In genomic region chr4:142480244-142480643, GRCh38 we compare ENCODE assay signal across 17 cellular contexts.
DNase-seq lines count a peak whose midpoint lies in the region; ATAC-seq and TF ChIP-seq lines count a peak whose summit lies in the region.
"Had no signal": no experiment of that assay in that cellular context is flagged by ENCODE, and none has a peak within 500 bp of the region (broad histone marks: within the 10 kb centered on the region; RNA-seq: fewer than 3 reads in every experiment).

No MANE protein-coding gene starts in this region.

- H3K36me3 Mint-ChIP-seq in Calu3 (ENCODE audit: insufficient read depth, unreplicated experiment): peaks cover 2% of the 10 kb centered on the region
- H3K36me3 Mint-ChIP-seq: memory B cell, natural killer cell had no signal

- H3K4me3 ChIP-seq in adipocyte (ENCODE audit: low read length) (no peak overlapping the region), foreskin fibroblast (ENCODE audit: low read depth in 1 of 2, low read length in 2 of 2) (no peak overlapping the region), psoas muscle (no peak overlapping the region)
- H3K4me3 ChIP-seq: spleen had no signal

- BruUV-seq in Calu3 (replicated peaks; lab: Mats Ljungman, UMichigan): no TSS peak

- CTCF ChIA-PET in Calu3 (lab: Charles Lee): interaction anchor here (0.7 kb wide), 1 partner anchor 15 kb away, joined by 4 read pairs; no protein-coding TSS in a partner anchor

- ATAC-seq in psoas muscle: no peak
- ATAC-seq: activated CD4-positive, CD25-positive, alpha-beta regulatory T cell treated with anti-CD3 and anti-CD28 coated beads, Interleukin-2, amount 50 U/mL, for 24 hours; activated T-helper 17 cell treated with anti-CD3 and anti-CD28 coated beads, Interleukin-2, amount 50 U/mL, for 72 hours; natural killer cell had no signal

- peak overlapping the region; percentile 77 for H3K27ac Mint-ChIP-seq in Calu3 (ENCODE audit: unreplicated experiment)
- H3K27ac Mint-ChIP-seq: activated T-helper 17 cell treated with anti-CD3 and anti-CD28 coated beads, Interleukin-2, amount 50 U/mL, for 72 hours; memory B cell; natural killer cell; T-helper 2 cell treated with Interferon-gamma antibody and Interleukin-4, amounts not matched to agents 5 μg/mL and 100 μg/mL, for 36 hours had no signal

- intact Hi-C loops in Calu3 (cut with micrococcal nuclease; ENCODE audit: unreplicated experiment) (no loop called here), psoas muscle (cut with DNase I) (no loop called here)

- no peak overlapping the region for H3K27ac ChIP-seq in psoas muscle
- H3K27ac ChIP-seq: spleen had no signal

- H3K9ac ChIP-seq in adipocyte (ENCODE audit: low read length): no peak overlapping the region

- no peaks in the 10 kb centered on the region for H3K9me3 Mint-ChIP-seq in Calu3 (ENCODE audit: low read depth, unreplicated experiment)
- H3K9me3 Mint-ChIP-seq: activated T-helper 17 cell treated with anti-CD3 and anti-CD28 coated beads, Interleukin-2, amount 50 U/mL, for 72 hours; memory B cell; natural killer cell; T-helper 2 cell treated with Interferon-gamma antibody and Interleukin-4, amounts not matched to agents 5 μg/mL and 100 μg/mL, for 36 hours had no signal

- no peaks in the 10 kb centered on the region for H3K36me3 ChIP-seq in adipocyte (ENCODE audit: control insufficient read depth, insufficient read depth, low read length, severe bottlenecking)
- no peaks in the 10 kb centered on the region for H3K36me3 ChIP-seq in psoas muscle (ENCODE audit: insufficient read depth in 1 of 2, low read depth in 1 of 2)
- H3K36me3 ChIP-seq: spleen had no signal

- H3K27me3 Mint-ChIP-seq in Calu3 (ENCODE audit: unreplicated experiment): no peaks in the 10 kb centered on the region
- H3K27me3 Mint-ChIP-seq: activated T-helper 17 cell treated with anti-CD3 and anti-CD28 coated beads, Interleukin-2, amount 50 U/mL, for 72 hours; memory B cell had no signal

- H3K9me3 ChIP-seq in adipocyte (ENCODE audit: control insufficient read depth, low read length) (no peaks in the 10 kb centered on the region), psoas muscle (no peaks in the 10 kb centered on the region)
- H3K9me3 ChIP-seq: spleen had no signal

- WGBS in psoas muscle, 3 donors: 58 to 69% (median 68%) methylated on average over 1 of the region's 1 CpG

- H3K4me3 Mint-ChIP-seq in Calu3 (ENCODE audit: low read depth, unreplicated experiment): peak overlapping the region; percentile 22
- H3K4me3 Mint-ChIP-seq: activated T-helper 17 cell treated with anti-CD3 and anti-CD28 coated beads, Interleukin-2, amount 50 U/mL, for 72 hours; memory B cell; natural killer cell; T-helper 2 cell treated with Interferon-gamma antibody and Interleukin-4, amounts not matched to agents 5 μg/mL and 100 μg/mL, for 36 hours had no signal

- H3K27me3 ChIP-seq in adipocyte (replicated peaks; ENCODE audit: control insufficient read depth, insufficient read depth, low read length) (no peaks in the 10 kb centered on the region), psoas muscle (ENCODE audit: insufficient read depth in 3 of 3, low read length in 2 of 3) (no peaks in the 10 kb centered on the region)
- H3K27me3 ChIP-seq: spleen had no signal

- peaks cover 40% of the 10 kb centered on the region for H3K4me1 Mint-ChIP-seq in Calu3 (ENCODE audit: low read depth, unreplicated experiment)
- H3K4me1 Mint-ChIP-seq: memory B cell, natural killer cell had no signal

- peaks cover 5% of the 10 kb centered on the region for H3K4me1 ChIP-seq in adipocyte (ENCODE audit: control insufficient read depth, insufficient read depth, low read length)
- no peaks in the 10 kb centered on the region for H3K4me1 ChIP-seq in psoas muscle
- H3K4me1 ChIP-seq: spleen had no signal

- TF ChIP-seq CTCF in Calu3 (IDR thresholded peaks at IDR 0.05; ENCODE audit: unreplicated experiment): no peak
- TF ChIP-seq CTCF in foreskin fibroblast (IDR thresholded peaks at IDR 0.05; ENCODE audit: low read depth, low read length): no peak
- no peak for TF ChIP-seq CTCF in psoas muscle (IDR thresholded peaks at IDR 0.05)

- DNase-seq in Calu3 (peak; percentile 41), HT1080 (ENCODE audit: low read depth) (peak; percentile 63), adipocyte (ENCODE audit: low read depth) (peak; percentile 19), foreskin fibroblast (peak; percentile 32 to 51), NCI-H1436 (lab: John Stamatoyannopoulos, UW) (no peak), AG08396 (ENCODE audit: low spot score) (no peak), KG1 (lab: John Stamatoyannopoulos, UW) (no peak), psoas muscle (no peak)
- DNase-seq: AML-193, glutamatergic neuron, natural killer cell, NCI-H187 treated with DMSO at 0.1 percent for 48 hours, spleen had no signal

Comparison
In these comparisons a context has a peak if more than half of its experiments do, and no peak if none do; other contexts are left out.
1. DNase-seq: peak in Calu3 (single experiment), HT1080 (single experiment), adipocyte (single experiment) and foreskin fibroblast (2 of 2); none in NCI-H1436 (single experiment), AG08396 (single experiment), KG1 (single experiment) and psoas muscle (0 of 2).